ENCODE assay signal across 15 cellular contexts in genomic region chr12:905273-906076, GRCh38. TPM values are rescaled to one million over a fixed set of nuclear protein-coding genes. Genes with fewer than 3 reads are reported as not detected.
DNase-seq lines count a peak whose midpoint lies in the region; ATAC-seq, FAIRE-seq and TF ChIP-seq lines count a peak whose summit lies in the region.
"Had no signal": no experiment of that assay in that cellular context is flagged by ENCODE, and none has a peak within 500 bp of the region (broad histone marks: within the 10 kb centered on the region; RNA-seq: fewer than 3 reads in every experiment).

No MANE protein-coding gene starts in this region.

- H3K27me3 Mint-ChIP-seq in activated naive CD8-positive, alpha-beta T cell, result no peaks in the 10 kb centered on the region
- H3K27me3 Mint-ChIP-seq in natural killer cell treated with Interleukin-12 subunit alpha and Interleukin-12 subunit beta and Interleukin-15 and Interleukin-18, amount 100 ng/mL, for 72 hours, result no peaks in the 10 kb centered on the region

- peak overlapping the region; percentile 80 for H3K27ac Mint-ChIP-seq in activated naive CD8-positive, alpha-beta T cell
- peak overlapping the region; percentile 35 to 41 for H3K27ac Mint-ChIP-seq in natural killer cell treated with Interleukin-12 subunit alpha and Interleukin-12 subunit beta and Interleukin-15 and Interleukin-18, amount 100 ng/mL, for 72 hours

- H3K36me3 ChIP-seq in DND-41 (ENCODE audit: insufficient read depth, low read length) (peaks cover 98% of the 10 kb centered on the region), KOPT-K1 (ENCODE audit: insufficient read depth, low read length) (peaks cover 100% of the 10 kb centered on the region)

- H3K36me3 Mint-ChIP-seq in activated naive CD8-positive, alpha-beta T cell, result peaks cover 6% of the 10 kb centered on the region
- H3K36me3 Mint-ChIP-seq in natural killer cell treated with Interleukin-12 subunit alpha and Interleukin-12 subunit beta and Interleukin-15 and Interleukin-18, amount 100 ng/mL, for 72 hours, result peaks cover 42% of the 10 kb centered on the region

- peaks cover 41% of the 10 kb centered on the region for H3K4me1 Mint-ChIP-seq in activated naive CD8-positive, alpha-beta T cell (ENCODE audit: low read depth)
- peaks cover 22 to 27% of the 10 kb centered on the region in 2 donors for H3K4me1 Mint-ChIP-seq in natural killer cell treated with Interleukin-12 subunit alpha and Interleukin-12 subunit beta and Interleukin-15 and Interleukin-18, amount 100 ng/mL, for 72 hours (ENCODE audit: low read depth in 2 of 2)

- H3K4me3 Mint-ChIP-seq in activated naive CD8-positive, alpha-beta T cell, result peak overlapping the region; percentile 32
- H3K4me3 Mint-ChIP-seq in natural killer cell treated with Interleukin-12 subunit alpha and Interleukin-12 subunit beta and Interleukin-15 and Interleukin-18, amount 100 ng/mL, for 72 hours, result peak overlapping the region; percentile 13

- no peak overlapping the region for H2AFZ ChIP-seq in DND-41 (ENCODE audit: low read depth, low read length)
- H2AFZ ChIP-seq: GM23248 had no signal

- H3K9ac ChIP-seq in DND-41 (ENCODE audit: low read depth, low read length), result no peak overlapping the region
- H3K9ac ChIP-seq: GM23248 had no signal

- no peaks in the 10 kb centered on the region for H3K4me1 ChIP-seq in DND-41 (ENCODE audit: insufficient read depth, low read length)
- H3K4me1 ChIP-seq: colonic mucosa, sigmoid colon had no signal

- DNase-seq in DND-41 (no peak), GM19239 (ENCODE audit: insufficient read length, low spot score) (no peak), EL (no peak)
- no peak for DNase-seq in natural killer cell treated with Interleukin-12 subunit alpha and Interleukin-12 subunit beta and Interleukin-15 and Interleukin-18, amount 100 ng/mL, for 72 hours (ENCODE audit: low spot score)
- DNase-seq: Calu3, colonic mucosa, GM23248, NCI-H1694 treated with DMSO at 0.1 percent for 48 hours, NCI-H526 treated with DMSO at 0.1 percent for 48 hours, SHP77 treated with DMSO at 0.1 percent for 48 hours, sigmoid colon had no signal

- no peak overlapping the region for H3K4me2 ChIP-seq in DND-41 (ENCODE audit: insufficient read depth, low read length)

- no peaks in the 10 kb centered on the region for H3K9me3 ChIP-seq in DND-41 (ENCODE audit: insufficient read depth, low read length, severe bottlenecking)
- no peaks in the 10 kb centered on the region for H3K9me3 ChIP-seq in KOPT-K1 (ENCODE audit: insufficient read depth, low read length, poor library complexity, severe bottlenecking)
- H3K9me3 ChIP-seq: colonic mucosa, sigmoid colon, thoracic aorta had no signal

- ATAC-seq in DND-41 (ENCODE audit: insufficient read depth, low read depth), result 0 out of 3 replicates have a peak, but pooled peaks have one; percentile 29
- peak; percentile 66 to 67 for ATAC-seq in natural killer cell treated with Interleukin-12 subunit alpha and Interleukin-12 subunit beta and Interleukin-15 and Interleukin-18, amount 100 ng/mL, for 72 hours
- no peak for ATAC-seq in HG03135 (IDR thresholded peaks at IDR 0.05; ENCODE audit: unreplicated experiment)

- H3K27me3 ChIP-seq in DND-41 (ENCODE audit: insufficient read depth, low read length, poor library complexity), result no peaks in the 10 kb centered on the region
- H3K27me3 ChIP-seq: colonic mucosa, sigmoid colon had no signal

- no peak for FAIRE-seq in GM19239 (lab: Jason Lieb, UNC)

- H3K4me3 ChIP-seq in DND-41 (ENCODE audit: low read depth in 1 of 2, low read length in 2 of 2), result no peak overlapping the region
- H3K4me3 ChIP-seq: colonic mucosa, GM23248, sigmoid colon, thoracic aorta had no signal

- peaks cover 22% of the 10 kb centered on the region for H4K20me1 ChIP-seq in DND-41 (ENCODE audit: insufficient read depth, low read length)

- H3K27ac ChIP-seq in DND-41 (ENCODE audit: low read length) (no peak overlapping the region), KOPT-K1 (ENCODE audit: low read depth, low read length, poor library complexity, severe bottlenecking) (peak overlapping the region; percentile 22)
- H3K27ac ChIP-seq: colonic mucosa, GM23248, sigmoid colon, thoracic aorta had no signal

- no peaks in the 10 kb centered on the region for H3K9me3 Mint-ChIP-seq in activated naive CD8-positive, alpha-beta T cell (ENCODE audit: low read depth)
- H3K9me3 Mint-ChIP-seq in natural killer cell treated with Interleukin-12 subunit alpha and Interleukin-12 subunit beta and Interleukin-15 and Interleukin-18, amount 100 ng/mL, for 72 hours, result no peaks in the 10 kb centered on the region

- no peak for TF ChIP-seq CTCF in DND-41 (IDR thresholded peaks at IDR 0.05; ENCODE audit: borderline replicate concordance, extremely low read depth, low read length, poor library complexity, severe bottlenecking)

- peaks cover under 1% of the 10 kb centered on the region; the same call in 1 of the 2 replicates for H3K79me2 ChIP-seq in DND-41 (ENCODE audit: insufficient read depth, low read length)

RNA-seq across cellular contexts. Expression of gene RAD52, which starts 44.0 kb away (rescaled TPM):
- 10 to 100 TPM; 17.0 to 24.9 TPM for total RNA-seq in natural killer cell treated with Interleukin-12 subunit alpha and Interleukin-12 subunit beta and Interleukin-15 and Interleukin-18, amount 100 ng/mL, for 72 hours
